Comparison of ENCODE assay signal across 23 cellular contexts in the genomic region with DNA sequence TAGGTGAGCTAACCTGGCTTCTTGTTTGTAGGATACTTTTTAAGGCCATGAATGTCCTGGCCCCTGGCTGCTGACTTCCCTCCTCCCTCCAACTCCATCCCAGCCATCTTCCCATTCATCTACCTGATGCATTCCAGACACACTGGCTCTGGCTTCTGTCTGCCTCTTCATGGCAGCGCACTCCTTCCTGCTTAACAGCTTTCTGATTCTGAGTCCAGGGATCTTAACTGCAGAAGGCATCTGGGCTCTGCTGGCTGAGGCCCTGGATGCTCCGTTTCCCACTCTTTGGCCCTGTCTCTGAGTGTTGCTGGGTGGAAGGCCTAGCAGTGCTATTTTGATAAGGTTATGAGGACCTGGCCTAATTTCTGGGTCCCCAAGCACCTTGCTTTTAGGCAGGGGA. TPM values are rescaled to one million over a fixed set of nuclear protein-coding genes. Genes with fewer than 3 reads are reported as not detected.
DNase-seq lines count a peak whose midpoint lies in the region; ATAC-seq and FAIRE-seq lines count a peak whose summit lies in the region.
"Had no signal": no experiment of that assay in that cellular context is flagged by ENCODE, and none has a peak within 500 bp of the region (broad histone marks: within the 10 kb centered on the region; RNA-seq: fewer than 3 reads in every experiment).

No MANE protein-coding gene starts in this region.

- H3K27ac ChIP-seq in angular gyrus (ENCODE audit: low read depth, low read length), result peak overlapping the region; percentile 18
- peak overlapping the region; percentile 89 for H3K27ac ChIP-seq in trophoblast cell (ENCODE audit: low read depth, low read length)
- H3K27ac ChIP-seq: BLaER1 had no signal

- peaks cover 23% of the 10 kb centered on the region for H3K79me1 ChIP-seq in trophoblast cell (ENCODE audit: low read length)

- H3K4me3 Mint-ChIP-seq in activated CD4-positive, alpha-beta memory T cell treated with anti-CD3 and anti-CD28 coated beads for 36 hours, result no peak overlapping the region
- H3K4me3 Mint-ChIP-seq: CD8-positive, alpha-beta memory T cell had no signal

- DNase-seq in ELF-1 (ENCODE audit: low read depth, low spot score) (peak; percentile 75), islet precursor cell (peak; percentile 87), trophoblast cell (no peak), DMS153 treated with DMSO at 0.1 percent for 48 hours (lab: John Stamatoyannopoulos, UW; ENCODE audit: unreplicated experiment) (no peak), frontal cortex (ENCODE audit: low spot score in 2 of 2) (no peak)
- no peak for DNase-seq in activated CD4-positive, alpha-beta memory T cell treated with anti-CD3 and anti-CD28 coated beads for 36 hours
- DNase-seq: CD8-positive, alpha-beta memory T cell; DND-41; GDM1; NCI-H1417; NCI-H1930; NCI-H2171; NCI-H446; NCI-H69; SHP77 had no signal

- no peak overlapping the region for H2AFZ ChIP-seq in trophoblast cell (ENCODE audit: insufficient read depth, low read length, poor library complexity)

- no peak overlapping the region for H3K4me3 ChIP-seq in trophoblast cell (ENCODE audit: low read depth, low read length)
- H3K4me3 ChIP-seq: BLaER1, GM12878 had no signal

- peaks cover 6 to 7% of the 10 kb centered on the region in 2 experiments for H3K36me3 ChIP-seq in trophoblast cell (ENCODE audit: control insufficient read depth in 1 of 2, insufficient read depth in 2 of 2, low read length in 2 of 2)
- H3K36me3 ChIP-seq: BLaER1 had no signal

- WGBS in trophoblast cell (ENCODE audit: extremely low coverage, insufficient coverage, insufficient read length), result no CpG with 5 or more reads among the region's 2 CpGs

- H3K23ac ChIP-seq in trophoblast cell (ENCODE audit: low read length), result no peak overlapping the region

- H3K4me2 ChIP-seq in trophoblast cell (ENCODE audit: low read length), result peak overlapping the region; percentile 10
- H3K4me2 ChIP-seq: BLaER1 had no signal

- H3K9me3 Mint-ChIP-seq in activated CD4-positive, alpha-beta memory T cell treated with anti-CD3 and anti-CD28 coated beads for 36 hours, result no peaks in the 10 kb centered on the region

- peak overlapping the region; percentile 22 for H3K18ac ChIP-seq in trophoblast cell (ENCODE audit: low read length)

- POLR2A ChIA-PET in activated CD4-positive, alpha-beta memory T cell treated with anti-CD3 and anti-CD28 coated beads for 36 hours (lab: Charles Lee), result no interaction called here

- no peak overlapping the region for H3K9ac ChIP-seq in trophoblast cell (ENCODE audit: low read length)
- H3K9ac ChIP-seq: BLaER1 had no signal

- H3K4me1 ChIP-seq in trophoblast cell (ENCODE audit: control insufficient read depth in 1 of 2, insufficient read depth in 2 of 2, low read length in 2 of 2), result peaks cover 29 to 46% of the 10 kb centered on the region in 2 experiments

- no peak overlapping the region for H4K12ac ChIP-seq in trophoblast cell (ENCODE audit: low read depth, low read length)

- H3K27me3 ChIP-seq in trophoblast cell (ENCODE audit: insufficient read depth, low read length), result no peaks in the 10 kb centered on the region

- peak overlapping the region; percentile 21 for H2BK120ac ChIP-seq in trophoblast cell (ENCODE audit: insufficient read depth, low read length, poor library complexity)

- H3K79me2 ChIP-seq in trophoblast cell (ENCODE audit: control insufficient read depth, insufficient read depth, low read length, poor library complexity), result no peaks in the 10 kb centered on the region

- H3K27ac Mint-ChIP-seq in activated CD4-positive, alpha-beta memory T cell treated with anti-CD3 and anti-CD28 coated beads for 36 hours, result no peak overlapping the region
- H3K27ac Mint-ChIP-seq: CD8-positive, alpha-beta memory T cell had no signal

- peak overlapping the region; percentile 74 for H4K91ac ChIP-seq in trophoblast cell (ENCODE audit: low read depth, low read length)

- no peak for ATAC-seq in GM18858 (IDR thresholded peaks at IDR 0.05; ENCODE audit: unreplicated experiment)
- ATAC-seq: GM12878, HCT116 had no signal

- peaks cover 34% of the 10 kb centered on the region for H3K4me1 Mint-ChIP-seq in activated CD4-positive, alpha-beta memory T cell treated with anti-CD3 and anti-CD28 coated beads for 36 hours (ENCODE audit: low read depth)

- H3K36me3 Mint-ChIP-seq in activated CD4-positive, alpha-beta memory T cell treated with anti-CD3 and anti-CD28 coated beads for 36 hours, result no peaks in the 10 kb centered on the region
- H3K36me3 Mint-ChIP-seq: CD8-positive, alpha-beta memory T cell had no signal

- H2AK5ac ChIP-seq in trophoblast cell (ENCODE audit: low read length), result no peak overlapping the region

- H3K9me3 ChIP-seq in trophoblast cell (ENCODE audit: insufficient read depth, low read depth, low read length), result no peaks in the 10 kb centered on the region

- peak overlapping the region; percentile 89 for H2BK12ac ChIP-seq in trophoblast cell (ENCODE audit: low read length)

- CTCF ChIA-PET in activated CD4-positive, alpha-beta memory T cell treated with anti-CD3 and anti-CD28 coated beads for 36 hours (lab: Charles Lee), result interaction anchor here (0.9 to 1.0 kb wide), 2 partner anchors 26 to 50 kb away, joined by 3 to 5 read pairs; no protein-coding TSS in a partner anchor

- H2BK5ac ChIP-seq in trophoblast cell (ENCODE audit: low read depth, low read length, poor library complexity), result peak overlapping the region; percentile 74

- peak overlapping the region; percentile 56 for H4K8ac ChIP-seq in trophoblast cell (ENCODE audit: low read depth, low read length)

- peak overlapping the region; percentile 56 for H3K14ac ChIP-seq in trophoblast cell (ENCODE audit: low read length)

- peaks cover 46% of the 10 kb centered on the region for H3K27me3 Mint-ChIP-seq in activated CD4-positive, alpha-beta memory T cell treated with anti-CD3 and anti-CD28 coated beads for 36 hours

- FAIRE-seq in frontal cortex (lab: Jason Lieb, UNC), result no peak
- FAIRE-seq: D721Med, GM12878 had no signal

- intact Hi-C loops in activated CD4-positive, alpha-beta memory T cell treated with anti-CD3 and anti-CD28 coated beads for 36 hours (cut with micrococcal nuclease), result no loop called here

- no peak overlapping the region for H3K4ac ChIP-seq in trophoblast cell (ENCODE audit: low read depth, low read length)

RNA-seq across cellular contexts. Expression of gene THY1, which starts 1.8 kb away (rescaled TPM):
- polyA plus RNA-seq in trophoblast cell (2013), result 84.4 and 93.9 TPM in 2 replicates
- total RNA-seq in activated CD4-positive, alpha-beta memory T cell treated with anti-CD3 and anti-CD28 coated beads for 36 hours, result 1 to 10 TPM; 5.4 to 6.9 TPM
- 15.1 TPM for total RNA-seq in frontal cortex
- total RNA-seq: HT1080 had no signal
- polyA plus RNA-seq: CD8-positive, alpha-beta memory T cell had no signal

RNA-seq across cellular contexts. Expression of gene USP2, which starts 43.3 kb away (rescaled TPM):
- polyA plus RNA-seq in trophoblast cell (2013), result 3.2 and 3.3 TPM in 2 replicates
- 1 to 10 TPM; 1.4 to 2.2 TPM for total RNA-seq in activated CD4-positive, alpha-beta memory T cell treated with anti-CD3 and anti-CD28 coated beads for 36 hours
- 2.4 TPM for total RNA-seq in frontal cortex
- total RNA-seq: A172 had no signal
- polyA plus RNA-seq: CD8-positive, alpha-beta memory T cell had no signal

Comparison
In these comparisons a context has a peak if more than half of its experiments do, and no peak if none do; other contexts are left out.
1. DNase-seq: peak in ELF-1 (single experiment) and islet precursor cell (single experiment); none in trophoblast cell (0 of 2), DMS153 treated with DMSO at 0.1 percent for 48 hours (single experiment), activated CD4-positive, alpha-beta memory T cell treated with anti-CD3 and anti-CD28 coated beads for 36 hours (single experiment) and frontal cortex (0 of 2).